ENCODE assay signal across 8 cellular contexts in the genomic region with DNA sequence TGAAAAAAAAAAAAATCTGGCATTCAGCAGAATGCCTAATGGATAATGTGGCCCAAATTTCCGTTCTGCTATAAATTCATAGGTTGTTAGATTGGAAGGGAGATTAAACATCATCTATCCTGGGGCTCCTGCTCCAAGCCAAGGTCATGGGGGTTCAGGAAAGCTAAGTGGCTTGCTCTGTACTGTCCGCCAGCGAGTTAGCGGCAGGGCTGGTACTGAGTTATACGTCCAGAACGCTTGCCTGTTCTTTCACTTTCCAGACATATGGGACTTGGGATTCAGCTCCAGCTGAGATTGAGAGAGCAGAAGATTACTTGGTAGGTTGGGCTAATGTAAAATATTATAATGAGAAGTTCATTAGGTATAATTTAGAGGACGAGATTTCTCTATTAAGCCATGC. TPM values are rescaled to one million over a fixed set of nuclear protein-coding genes. Genes with fewer than 3 reads are reported as not detected.
DNase-seq lines count a peak whose midpoint lies in the region; ATAC-seq, FAIRE-seq and TF ChIP-seq lines count a peak whose summit lies in the region.

No MANE protein-coding gene starts in this region.

- peak overlapping the region; percentile 96 for H3K4me3 ChIP-seq in Jurkat, Clone E6-1 (ENCODE audit: low read length)
- peak overlapping the region; percentile 55 to 91 (median 88) for H3K4me3 ChIP-seq in pancreas

- ATAC-seq in activated B cell treated with CpG ODN at 0.5 μM for 24 hours (ENCODE audit: low read depth) (no peak), pancreas (peak; percentile 20 to 60 (median 36)), HG02938 (IDR thresholded peaks at IDR 0.05; ENCODE audit: unreplicated experiment) (no peak)

- H3K9me3 Mint-ChIP-seq in activated B cell treated with CpG ODN at 0.5 μM for 24 hours = no peaks in the 10 kb centered on the region

- no peak for FAIRE-seq in pancreas (lab: Jason Lieb, UNC)

- 1% methylated on average over 7 of the region's 7 CpGs for WGBS in pancreas, 2 donors

- peak overlapping the region; percentile 95 for H3K4me3 Mint-ChIP-seq in activated B cell treated with CpG ODN at 0.5 μM for 24 hours

- H3K27me3 Mint-ChIP-seq in activated B cell treated with CpG ODN at 0.5 μM for 24 hours = no peaks in the 10 kb centered on the region

- intact Hi-C loops in activated B cell treated with CpG ODN at 0.5 μM for 24 hours (cut with micrococcal nuclease) = loop anchor here (5.0 kb wide), 3 partner anchors 200 to 1030 kb away; a partner anchor contains a TSS
- intact Hi-C loops in pancreas (cut with DNase I) = no loop called here

- peak overlapping the region; percentile 87 to 91 (median 88) for H3K27ac ChIP-seq in pancreas

- peaks cover 43% of the 10 kb centered on the region for H3K36me3 Mint-ChIP-seq in activated B cell treated with CpG ODN at 0.5 μM for 24 hours (ENCODE audit: low read depth)

- POLR2A ChIA-PET in activated B cell treated with CpG ODN at 0.5 μM for 24 hours (lab: Charles Lee) = interaction anchor here (0.7 to 3.8 kb wide), 6 partner anchors 44 to 318 kb away, joined by 3 to 50 read pairs (median 10); a partner anchor contains a TSS

- H3K9me3 ChIP-seq in pancreas = no peaks in the 10 kb centered on the region

- H3K27me3 ChIP-seq in pancreas = no peaks in the 10 kb centered on the region

- DNase-seq in EH (ENCODE audit: low read depth) (peak; percentile 62), activated B cell treated with CpG ODN at 0.5 μM for 24 hours (no peak), glomerular visceral epithelial cell (ENCODE audit: extremely low spot score) (peak; percentile 34), pancreas (peak in 3 of 6 donors; percentile 8 to 25 (median 18)), T-helper 9 cell (no peak), midbrain (lab: John Stamatoyannopoulos, UW) (no peak)
- DNase-seq in Jurkat, Clone E6-1 (ENCODE audit: low read depth, low spot score) = no peak

- H3K4me1 ChIP-seq in pancreas = peaks cover 0 to 17% (median 17%) of the 10 kb centered on the region in 3 donors

- H3K27ac Mint-ChIP-seq in activated B cell treated with CpG ODN at 0.5 μM for 24 hours = peak overlapping the region; percentile 94

- peaks cover 51% of the 10 kb centered on the region for H3K4me1 Mint-ChIP-seq in activated B cell treated with CpG ODN at 0.5 μM for 24 hours

- CTCF ChIA-PET in activated B cell treated with CpG ODN at 0.5 μM for 24 hours (lab: Charles Lee) = interaction anchor here (0.9 to 3.1 kb wide), 7 partner anchors 9 to 355 kb away, joined by 3 to 17 read pairs (median 5); a partner anchor contains a TSS

- TF ChIP-seq CTCF in activated B cell treated with CpG ODN at 0.5 μM for 24 hours (IDR thresholded peaks at IDR 0.05) (no peak), pancreas (IDR thresholded peaks at IDR 0.05) (no peak)

- no peaks in the 10 kb centered on the region for H3K36me3 ChIP-seq in pancreas

RNA-seq across cellular contexts. Expression of a gene that starts 0.9 kb away (rescaled TPM):
- polyA plus RNA-seq in Jurkat, Clone E6-1 (2012; ENCODE audit: insufficient read depth, insufficient read length) = 75.6 TPM
- total RNA-seq in activated B cell treated with CpG ODN at 0.5 μM for 24 hours (30.9 and 33.8 TPM in 2 replicates), pancreas (10 to 100 TPM; 26.0 to 37.5 (median 27.1) TPM)
- polyA plus RNA-seq in pancreas = 10 to 100 TPM; 38.1 to 40.6 TPM

RNA-seq across cellular contexts. Expression of a gene that starts 18.6 kb away (rescaled TPM):
- not detected for polyA plus RNA-seq in Jurkat, Clone E6-1 (2012; ENCODE audit: insufficient read depth, insufficient read length)
- total RNA-seq in activated B cell treated with CpG ODN at 0.5 μM for 24 hours = not detected in 2 replicates
- not detected for total RNA-seq in pancreas
- polyA plus RNA-seq in pancreas = not detected

RNA-seq across cellular contexts. Expression of a gene that starts 26.7 kb away (rescaled TPM):
- not detected for polyA plus RNA-seq in Jurkat, Clone E6-1 (2012; ENCODE audit: insufficient read depth, insufficient read length)
- not detected in 2 replicates for total RNA-seq in activated B cell treated with CpG ODN at 0.5 μM for 24 hours
- not detected for total RNA-seq in pancreas
- under 1 TPM in 1 of 2 donors, not detected in 1; 0.12 TPM for polyA plus RNA-seq in pancreas

RNA-seq across cellular contexts. Expression of a gene that starts 44.1 kb away (rescaled TPM):
- not detected for polyA plus RNA-seq in Jurkat, Clone E6-1 (2012; ENCODE audit: insufficient read depth, insufficient read length)
- total RNA-seq in activated B cell treated with CpG ODN at 0.5 μM for 24 hours (0.39 and 0.40 TPM in 2 replicates), pancreas (under 1 TPM; 0.23 to 0.49 (median 0.39) TPM)
- polyA plus RNA-seq in pancreas = 1 to 10 TPM in 1 of 2 donors, under 1 TPM in 1; 0.76 to 1.2 TPM

Comparison
In these comparisons a context has a peak if more than half of its experiments do, and no peak if none do; other contexts are left out.
1. DNase-seq: peak in EH (single experiment) and glomerular visceral epithelial cell (single experiment); none in Jurkat, Clone E6-1 (single experiment), activated B cell treated with CpG ODN at 0.5 μM for 24 hours (single experiment), T-helper 9 cell (single experiment) and midbrain (single experiment).
2. ATAC-seq: peak in pancreas (4 of 4); none in activated B cell treated with CpG ODN at 0.5 μM for 24 hours (single experiment) and HG02938 (single experiment).